20 cellular contexts compared by ENCODE assay signal in the genomic region with DNA sequence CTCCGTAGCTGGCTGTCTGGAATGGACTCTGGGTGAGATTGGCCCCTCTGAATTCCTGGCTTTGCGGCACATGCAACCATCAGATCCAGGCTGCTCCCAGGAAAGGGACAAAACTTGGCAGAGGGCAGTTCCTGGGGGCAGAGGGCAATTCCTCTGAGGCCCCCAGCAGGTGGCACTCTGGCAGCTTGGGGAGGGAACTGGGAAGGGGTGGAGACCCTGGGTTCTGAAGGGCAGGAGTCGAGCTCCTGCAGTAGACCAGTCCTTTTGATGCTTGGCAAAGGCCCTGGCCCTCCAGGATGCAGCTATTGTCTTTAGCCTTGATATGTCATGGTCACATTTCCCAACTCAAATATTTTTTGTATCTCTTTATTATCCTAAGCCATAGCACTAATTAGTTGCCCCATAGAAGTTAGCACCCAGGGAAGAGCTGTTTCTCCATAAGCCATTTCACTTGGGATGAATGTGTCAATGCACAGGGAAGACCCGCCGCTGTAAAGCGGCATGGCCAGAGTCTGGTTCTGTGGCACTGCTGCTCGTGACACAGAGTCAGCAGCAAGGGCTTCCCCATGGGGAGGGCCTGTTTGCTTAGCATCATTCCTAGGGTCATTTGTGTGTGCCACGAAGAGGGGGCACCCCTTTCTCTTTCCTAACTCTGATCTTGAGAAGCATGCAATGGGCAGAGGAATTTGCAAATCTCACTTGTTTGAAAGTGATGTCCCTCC.
"Had no signal": no experiment of that assay in that cellular context is flagged by ENCODE, and none has a peak within 500 bp of the region (broad histone marks: within the 10 kb centered on the region; RNA-seq: fewer than 3 reads in every experiment).

No MANE protein-coding gene starts in this region.

- H3K4me3 ChIP-seq: breast epithelium, dorsolateral prefrontal cortex, gastroesophageal sphincter, lower lobe of right lung, upper lobe of left lung had no signal

- DNase-seq: activated CD4-positive, alpha-beta memory T cell treated with anti-CD3 and anti-CD28 coated beads for 36 hours; activated CD4-positive, alpha-beta T cell treated with anti-CD3 and anti-CD28 coated beads for 48 hours; activated naive CD4-positive, alpha-beta T cell treated with Interleukin-2 at 50 U/mL for 16 hours; activated naive CD8-positive, alpha-beta T cell treated with anti-CD3 and anti-CD28 coated beads for 36 hours; activated T-cell treated with anti-CD3 and anti-CD28 coated beads, Interleukin-2, amount 50 U/mL, for 48 hours; dorsolateral prefrontal cortex; effector memory CD8-positive, alpha-beta T cell; head of caudate nucleus; hypothalamus; lower lobe of right lung; naive B cell; stimulated activated CD4-positive, alpha-beta T cell treated with anti-CD3 and anti-CD28 coated beads, Interleukin-4, amount 100 ng/mL, for 1 hour; stimulated activated naive CD4-positive, alpha-beta T cell; T1000; upper lobe of left lung had no signal

- H3K27ac ChIP-seq: breast epithelium, dorsolateral prefrontal cortex, gastroesophageal sphincter, lower lobe of right lung, upper lobe of left lung had no signal

- H3K4me3 Mint-ChIP-seq: activated CD4-positive, alpha-beta memory T cell treated with anti-CD3 and anti-CD28 coated beads for 36 hours; activated naive CD8-positive, alpha-beta T cell treated with anti-CD3 and anti-CD28 coated beads for 36 hours; central memory CD8-positive, alpha-beta T cell; effector memory CD8-positive, alpha-beta T cell; naive B cell; T-helper 1 cell treated with Interleukin-12 subunit alpha and Interleukin-12 subunit beta and Interleukin-4 antibody, amounts not matched to agents 30 μg/mL and 1 μg/mL, for 36 hours had no signal

- H3K27me3 Mint-ChIP-seq: activated naive CD8-positive, alpha-beta T cell treated with anti-CD3 and anti-CD28 coated beads for 36 hours; progenitor cell of endocrine pancreas had no signal

- H3K36me3 ChIP-seq: breast epithelium, gastroesophageal sphincter, lower lobe of right lung, upper lobe of left lung had no signal

- H3K9me3 ChIP-seq: breast epithelium, gastroesophageal sphincter, lower lobe of right lung, upper lobe of left lung had no signal

- H3K36me3 Mint-ChIP-seq: activated CD4-positive, alpha-beta memory T cell treated with anti-CD3 and anti-CD28 coated beads for 36 hours; activated naive CD8-positive, alpha-beta T cell treated with anti-CD3 and anti-CD28 coated beads for 36 hours; naive B cell had no signal

- H3K27ac Mint-ChIP-seq: activated CD4-positive, alpha-beta memory T cell treated with anti-CD3 and anti-CD28 coated beads for 36 hours; activated naive CD8-positive, alpha-beta T cell treated with anti-CD3 and anti-CD28 coated beads for 36 hours; effector memory CD8-positive, alpha-beta T cell; progenitor cell of endocrine pancreas; T-helper 1 cell treated with Interleukin-12 subunit alpha and Interleukin-12 subunit beta and Interleukin-4 antibody, amounts not matched to agents 30 μg/mL and 1 μg/mL, for 36 hours had no signal

- H3K4me1 ChIP-seq: breast epithelium, gastroesophageal sphincter, lower lobe of right lung, upper lobe of left lung had no signal

- H3K9me3 Mint-ChIP-seq: activated CD4-positive, alpha-beta memory T cell treated with anti-CD3 and anti-CD28 coated beads for 36 hours; activated naive CD8-positive, alpha-beta T cell treated with anti-CD3 and anti-CD28 coated beads for 36 hours; central memory CD8-positive, alpha-beta T cell; effector memory CD8-positive, alpha-beta T cell; T-helper 1 cell treated with Interleukin-12 subunit alpha and Interleukin-12 subunit beta and Interleukin-4 antibody, amounts not matched to agents 30 μg/mL and 1 μg/mL, for 36 hours had no signal

- H3K4me1 Mint-ChIP-seq: activated naive CD8-positive, alpha-beta T cell treated with anti-CD3 and anti-CD28 coated beads for 36 hours; central memory CD8-positive, alpha-beta T cell; naive B cell had no signal

- ATAC-seq: effector memory CD8-positive, alpha-beta T cell; gastroesophageal sphincter; lower lobe of right lung had no signal

- H3K27me3 ChIP-seq: breast epithelium, dorsolateral prefrontal cortex, gastroesophageal sphincter, upper lobe of left lung had no signal
